9 cellular contexts compared by ENCODE assay signal in genomic region chr1:15249032-15249601, GRCh38.
DNase-seq lines count a peak whose midpoint lies in the region; ATAC-seq and TF ChIP-seq lines count a peak whose summit lies in the region.
"Had no signal": no experiment of that assay in that cellular context is flagged by ENCODE, and none has a peak within 500 bp of the region (broad histone marks: within the 10 kb centered on the region; RNA-seq: fewer than 3 reads in every experiment).

No MANE protein-coding gene starts in this region.

- H3K27me3 Mint-ChIP-seq in activated naive CD4-positive, alpha-beta T cell treated with anti-CD3 and anti-CD28 coated beads, Interleukin-2, amount 50 U/mL, for 24 hours = peaks cover 17% of the 10 kb centered on the region

- H3K27ac Mint-ChIP-seq in activated naive CD4-positive, alpha-beta T cell treated with anti-CD3 and anti-CD28 coated beads, Interleukin-2, amount 50 U/mL, for 24 hours = peak overlapping the region; percentile 85

- no peak for TF ChIP-seq CTCF in GM20000 (IDR thresholded peaks at IDR 0.05; ENCODE audit: extremely low read depth, missing control alignments)

- no peak for ATAC-seq in GM18867 (IDR thresholded peaks at IDR 0.05; ENCODE audit: unreplicated experiment)

- H3K4me3 Mint-ChIP-seq in activated naive CD4-positive, alpha-beta T cell treated with anti-CD3 and anti-CD28 coated beads, Interleukin-2, amount 50 U/mL, for 24 hours = peak overlapping the region; percentile 53

- no peaks in the 10 kb centered on the region for H3K9me3 Mint-ChIP-seq in activated naive CD4-positive, alpha-beta T cell treated with anti-CD3 and anti-CD28 coated beads, Interleukin-2, amount 50 U/mL, for 24 hours

- H3K36me3 Mint-ChIP-seq in activated naive CD4-positive, alpha-beta T cell treated with anti-CD3 and anti-CD28 coated beads, Interleukin-2, amount 50 U/mL, for 24 hours = no peaks in the 10 kb centered on the region

- peak; percentile 52 for DNase-seq in GM20000 (ENCODE audit: low spot score)
- DNase-seq in T-helper 2 cell = peak in 3 of 5 experiments; percentile 28 to 94 (median 72)
- DNase-seq in stimulated activated CD4-positive, alpha-beta T cell treated with anti-CD3 and anti-CD28 coated beads, TNF-alpha, amount 100 ng/mL, for 4 hours (ENCODE audit: low read depth in 3 of 3) = peak in 2 of 3 experiments; percentile 15 to 25
- DNase-seq in NCI-H1105 (lab: John Stamatoyannopoulos, UW) = no peak
- no peak for DNase-seq in NOMO-1 (lab: John Stamatoyannopoulos, UW; ENCODE audit: unreplicated experiment in 2 of 2)
- DNase-seq in NCI-H748 (lab: John Stamatoyannopoulos, UW; ENCODE audit: unreplicated experiment) = no peak
- DNase-seq: NCI-H1930 had no signal

- H3K4me1 Mint-ChIP-seq in activated naive CD4-positive, alpha-beta T cell treated with anti-CD3 and anti-CD28 coated beads, Interleukin-2, amount 50 U/mL, for 24 hours = peaks cover 65% of the 10 kb centered on the region

Comparison
In these comparisons a context has a peak if more than half of its experiments do, and no peak if none do; other contexts are left out.
1. DNase-seq: peak in GM20000 (single experiment), T-helper 2 cell (3 of 5) and stimulated activated CD4-positive, alpha-beta T cell treated with anti-CD3 and anti-CD28 coated beads, TNF-alpha, amount 100 ng/mL, for 4 hours (2 of 3); none in NCI-H1105 (single experiment), NOMO-1 (0 of 2) and NCI-H748 (single experiment).